ENCODE assay signal across 18 cellular contexts in genomic region chr10:90787376-90787775, GRCh38.
DNase-seq lines count a peak whose midpoint lies in the region; TF ChIP-seq lines count a peak whose summit lies in the region.
"Had no signal": no experiment of that assay in that cellular context is flagged by ENCODE, and none has a peak within 500 bp of the region (broad histone marks: within the 10 kb centered on the region; RNA-seq: fewer than 3 reads in every experiment).

No MANE protein-coding gene starts in this region.

- H3K9ac ChIP-seq in OCI-LY3 (ENCODE audit: low read length), result 0 out of 2 replicates have a peak overlapping the region, but pooled peaks have one; percentile 5
- no peak overlapping the region for H3K9ac ChIP-seq in trophoblast cell (ENCODE audit: low read length)
- H3K9ac ChIP-seq: BLaER1; BLaER1 treated with 17β-estradiol and CSF1 and Interleukin-3, amounts not matched to agents 10 nM and 100 nM had no signal

- no peak overlapping the region for H4K91ac ChIP-seq in trophoblast cell (ENCODE audit: low read depth, low read length)

- H3K14ac ChIP-seq in trophoblast cell (ENCODE audit: low read length), result no peak overlapping the region

- no peak overlapping the region for H4K8ac ChIP-seq in trophoblast cell (ENCODE audit: low read depth, low read length)

- H4K12ac ChIP-seq in trophoblast cell (ENCODE audit: low read depth, low read length), result no peak overlapping the region

- H3K4me2 ChIP-seq in OCI-LY3 (ENCODE audit: low read length) (peak overlapping the region; percentile 37), trophoblast cell (ENCODE audit: low read length) (no peak overlapping the region)
- H3K4me2 ChIP-seq: A549, BLaER1 had no signal

- H2BK120ac ChIP-seq in trophoblast cell (ENCODE audit: insufficient read depth, low read length, poor library complexity), result no peak overlapping the region

- H3K4me3 ChIP-seq in ACC112 (ENCODE audit: low read depth, low read length), result no peak overlapping the region
- H3K4me3 ChIP-seq in OCI-LY3 (ENCODE audit: low read length), result peak overlapping the region; percentile 60; the same call in 1 of the 2 replicates
- no peak overlapping the region for H3K4me3 ChIP-seq in trophoblast cell (ENCODE audit: low read depth, low read length)
- H3K4me3 ChIP-seq: A549; BLaER1; BLaER1 treated with 17β-estradiol and CSF1 and Interleukin-3, amounts not matched to agents 10 nM and 100 nM had no signal

- H2BK5ac ChIP-seq in trophoblast cell (ENCODE audit: low read depth, low read length, poor library complexity), result no peak overlapping the region

- no peaks in the 10 kb centered on the region for H3K9me3 ChIP-seq in OCI-LY3 (ENCODE audit: insufficient read depth, low read length)
- H3K9me3 ChIP-seq in trophoblast cell (ENCODE audit: insufficient read depth, low read depth, low read length), result no peaks in the 10 kb centered on the region
- H3K9me3 ChIP-seq: A549; BE2C; BLaER1; BLaER1 treated with 17β-estradiol and CSF1 and Interleukin-3, amounts not matched to agents 10 nM and 100 nM; Caco-2 had no signal

- WGBS in trophoblast cell (ENCODE audit: extremely low coverage, insufficient coverage, insufficient read length), result no CpG with 5 or more reads among the region's 4 CpGs

- no peak overlapping the region for H3K4ac ChIP-seq in trophoblast cell (ENCODE audit: low read depth, low read length)

- H3K27me3 ChIP-seq in ACC112 (ENCODE audit: insufficient read depth, low read length) (no peaks in the 10 kb centered on the region), OCI-LY3 (ENCODE audit: low read depth, low read length) (peaks cover 15% of the 10 kb centered on the region), trophoblast cell (ENCODE audit: insufficient read depth, low read length) (no peaks in the 10 kb centered on the region)
- H3K27me3 ChIP-seq: BLaER1; BLaER1 treated with 17β-estradiol and CSF1 and Interleukin-3, amounts not matched to agents 10 nM and 100 nM had no signal

- H3K79me1 ChIP-seq in trophoblast cell (ENCODE audit: low read length), result no peaks in the 10 kb centered on the region

- no peaks in the 10 kb centered on the region for H3K36me3 ChIP-seq in ACC112 (ENCODE audit: insufficient read depth, low read length)
- H3K36me3 ChIP-seq in OCI-LY3 (replicated peaks; ENCODE audit: low read depth, low read length), result no peaks in the 10 kb centered on the region
- H3K36me3 ChIP-seq in trophoblast cell (ENCODE audit: control insufficient read depth in 1 of 2, insufficient read depth in 2 of 2, low read length in 2 of 2), result no peaks in the 10 kb centered on the region
- H3K36me3 ChIP-seq: BE2C; BLaER1; BLaER1 treated with 17β-estradiol and CSF1 and Interleukin-3, amounts not matched to agents 10 nM and 100 nM had no signal

- H2AK5ac ChIP-seq in trophoblast cell (ENCODE audit: low read length), result no peak overlapping the region

- no peak overlapping the region for H2BK12ac ChIP-seq in trophoblast cell (ENCODE audit: low read length)

- H4K20me1 ChIP-seq in OCI-LY3 (ENCODE audit: insufficient read depth, low read length), result no peaks in the 10 kb centered on the region
- H4K20me1 ChIP-seq: BLaER1 had no signal

- H3K27ac ChIP-seq in ACC112 (ENCODE audit: low read depth, low read length) (no peak overlapping the region), OCI-LY3 (ENCODE audit: low read length) (no peak overlapping the region), trophoblast cell (ENCODE audit: low read depth, low read length) (no peak overlapping the region)
- H3K27ac ChIP-seq: 22Rv1; A549; BLaER1; BLaER1 treated with 17β-estradiol and CSF1 and Interleukin-3, amounts not matched to agents 10 nM and 100 nM; C4-2B had no signal

- H3K18ac ChIP-seq in trophoblast cell (ENCODE audit: low read length), result no peak overlapping the region

- no peak overlapping the region for H3K23ac ChIP-seq in trophoblast cell (ENCODE audit: low read length)

- DNase-seq in trophoblast cell (peak; percentile 51 to 66), ecto neural progenitor cell (ENCODE audit: low spot score) (no peak), NCI-H1930 (lab: John Stamatoyannopoulos, UW) (no peak)
- DNase-seq in activated CD4-positive, CD25-positive, alpha-beta regulatory T cell (lab: John Stamatoyannopoulos, UW), result no peak
- DNase-seq: 8988T, DMS 273 treated with DMSO at 0.1 percent for 48 hours, DMS153, DMS79, DMS79 treated with DMSO at 0.1 percent for 48 hours had no signal

- H3K4me1 ChIP-seq in ACC112 (ENCODE audit: control insufficient read depth, insufficient read depth, low read length, unreplicated experiment) (peaks cover 11% of the 10 kb centered on the region), OCI-LY3 (ENCODE audit: low read length) (peaks cover 10% of the 10 kb centered on the region), trophoblast cell (ENCODE audit: control insufficient read depth in 1 of 2, insufficient read depth in 2 of 2, low read length in 2 of 2) (no peaks in the 10 kb centered on the region)
- H3K4me1 ChIP-seq: A549, BE2C, Caco-2 had no signal

- no peaks in the 10 kb centered on the region for H3K79me2 ChIP-seq in ACC112 (ENCODE audit: control insufficient read depth, insufficient read depth, low read length, unreplicated experiment)
- H3K79me2 ChIP-seq in OCI-LY3 (ENCODE audit: low read length), result no peaks in the 10 kb centered on the region
- H3K79me2 ChIP-seq in trophoblast cell (ENCODE audit: control insufficient read depth, insufficient read depth, low read length, poor library complexity), result no peaks in the 10 kb centered on the region

- H2AFZ ChIP-seq in ACC112 (ENCODE audit: low read length, unreplicated experiment) (peak overlapping the region; percentile 36), OCI-LY3 (ENCODE audit: low read depth, low read length) (peak overlapping the region; percentile 56; the same call in 1 of the 2 replicates), trophoblast cell (ENCODE audit: insufficient read depth, low read length, poor library complexity) (no peak overlapping the region)

- TF ChIP-seq CTCF in OCI-LY3 (IDR thresholded peaks at IDR 0.05; ENCODE audit: low read depth, low read length), result no peak

Comparison
In these comparisons a context has a peak if more than half of its experiments do, and no peak if none do; other contexts are left out.
1. DNase-seq: peak in trophoblast cell (2 of 2); none in ecto neural progenitor cell (single experiment), NCI-H1930 (0 of 2) and activated CD4-positive, CD25-positive, alpha-beta regulatory T cell (0 of 4).